Comparison of ENCODE assay signal across 8 cellular contexts in genomic region chr4:158768577-158769174, GRCh38. TPM values are rescaled to one million over a fixed set of nuclear protein-coding genes. Genes with fewer than 3 reads are reported as not detected.
DNase-seq lines count a peak whose midpoint lies in the region; ATAC-seq and TF ChIP-seq lines count a peak whose summit lies in the region.

Gene FNIP2 (plus strand): TSS chr4:158769026. CDS start chr4:158769213, 187 bp downstream.

- peak; percentile 52 for ATAC-seq in HG03378 (IDR thresholded peaks at IDR 0.05; ENCODE audit: unreplicated experiment)

- DNase-seq in GM19238 (ENCODE audit: insufficient read length, low spot score), result peak; percentile 75
- peak; percentile 63 for DNase-seq in NCI-H774 (lab: John Stamatoyannopoulos, UW)
- peak; percentile 42 to 43 for DNase-seq in activated CD8-positive, alpha-beta memory T cell treated with anti-CD3 and anti-CD28 coated beads for 4 hours (ENCODE audit: low read depth in 2 of 2)
- peak; percentile 89 for DNase-seq in endodermal cell
- DNase-seq in mesenteric fat pad (ENCODE audit: low spot score), result peak; percentile 93
- peak; percentile 31 for DNase-seq in stimulated activated CD8-positive, alpha-beta memory T cell treated with anti-CD3 and anti-CD28 coated beads, Interleukin-15, amount 100 ng/mL, for 1 hour (ENCODE audit: low read depth)

- H4K20me1 ChIP-seq in BLaER1, result peaks cover 14% of the 10 kb centered on the region

- H3K4me1 ChIP-seq in BLaER1 (peaks cover 28% of the 10 kb centered on the region), endodermal cell (ENCODE audit: control insufficient read depth, insufficient read depth, low read length) (no peaks in the 10 kb centered on the region)

- H3K9me3 Mint-ChIP-seq in endodermal cell, result no peaks in the 10 kb centered on the region

- peak within 1 kb of the TSS; percentile 90 for H3K27ac ChIP-seq in BLaER1
- peak within 1 kb of the TSS; percentile 93 for H3K27ac ChIP-seq in endodermal cell (ENCODE audit: low read depth, low read length)

- peak within 1 kb of the TSS; percentile 77 for H3K4me3 Mint-ChIP-seq in endodermal cell

- H3K27me3 Mint-ChIP-seq in endodermal cell (ENCODE audit: insufficient read depth), result peaks cover 29% of the 10 kb centered on the region

- H3K27me3 ChIP-seq in BLaER1 (no peaks in the 10 kb centered on the region), endodermal cell (ENCODE audit: control insufficient read depth, insufficient read depth, low read length, poor library complexity, severe bottlenecking) (peaks cover 6% of the 10 kb centered on the region)

- no peaks in the 10 kb centered on the region for H3K36me3 Mint-ChIP-seq in endodermal cell (ENCODE audit: low read depth)

- 0 to 1% methylated on average over 17 to 85 of the region's 85 CpGs for WGBS in endodermal cell (ENCODE audit: insufficient coverage in 1 of 2, insufficient read length in 1 of 2), 2 experiments

- H3K9ac ChIP-seq in BLaER1 (peak within 1 kb of the TSS; percentile 88), endodermal cell (ENCODE audit: extremely low read depth, low read length, poor library complexity, severe bottlenecking) (peak within 1 kb of the TSS; percentile 76)

- H3K9me3 ChIP-seq in BLaER1 (no peaks in the 10 kb centered on the region), endodermal cell (ENCODE audit: control insufficient read depth, low read length) (no peaks in the 10 kb centered on the region)

- H3K4me1 Mint-ChIP-seq in endodermal cell, result peaks cover 8% of the 10 kb centered on the region

- H3K4me3 ChIP-seq in BLaER1, result peak within 1 kb of the TSS; percentile 94
- H3K4me3 ChIP-seq in endodermal cell (ENCODE audit: low read length), result peak within 1 kb of the TSS; percentile 89

- H3K27ac Mint-ChIP-seq in endodermal cell, result peak within 1 kb of the TSS; percentile 94

- no peak for TF ChIP-seq CTCF in endodermal cell (conservative IDR thresholded peaks at IDR 0.05)

- peak within 1 kb of the TSS; percentile 80 for H3K4me2 ChIP-seq in BLaER1

- H3K36me3 ChIP-seq in BLaER1, result no peaks in the 10 kb centered on the region
- no peaks in the 10 kb centered on the region for H3K36me3 ChIP-seq in endodermal cell (ENCODE audit: control insufficient read depth, insufficient read depth, low read length)

RNA-seq across cellular contexts. Expression of gene FNIP2, which starts in this region (rescaled TPM):
- total RNA-seq in endodermal cell (10 to 100 TPM in 1 of 2 donors, 1 to 10 TPM in 1; 8.6 to 11.5 TPM), mesenteric fat pad (57.2 TPM)
- polyA plus RNA-seq in endodermal cell (2013, experiment 1 of 2), result 16.5 TPM
- polyA plus RNA-seq in endodermal cell (2013, experiment 2 of 2), result 17.4 TPM

Comparison
In these comparisons a context has a peak if more than half of its experiments do, and no peak if none do; other contexts are left out.
1. Peak in every context shown above with its lines: DNase-seq, ATAC-seq, H3K4me3 ChIP-seq and H3K27ac ChIP-seq.
2. DNase-seq: peak in every context shown above with its lines; median percentile 93 in mesenteric fat pad; 89 in endodermal cell; 75 in GM19238; 63 in NCI-H774; 42 in activated CD8-positive, alpha-beta memory T cell treated with anti-CD3 and anti-CD28 coated beads for 4 hours; 31 in stimulated activated CD8-positive, alpha-beta memory T cell treated with anti-CD3 and anti-CD28 coated beads, Interleukin-15, amount 100 ng/mL, for 1 hour.